Comparison of ENCODE assay signal across 18 cellular contexts in genomic region chrX:135328421-135329005, GRCh38. TPM values are rescaled to one million over a fixed set of nuclear protein-coding genes. Genes with fewer than 3 reads are reported as not detected.
A peak's percentile ranks its signal among the peaks of the same experiment; 100 is the strongest.
DNase-seq lines count a peak whose midpoint lies in the region; ATAC-seq and TF ChIP-seq lines count a peak whose summit lies in the region.
"Had no signal": no experiment of that assay in that cellular context is flagged by ENCODE, and none has a peak within 500 bp of the region (broad histone marks: within the 10 kb centered on the region; RNA-seq: fewer than 3 reads in every experiment).

No MANE protein-coding gene starts in this region.

- peaks cover 0 to 45% (median 3%) of the 10 kb centered on the region in 45 donors for H3K27me3 ChIP-seq in dorsolateral prefrontal cortex

- no peak overlapping the region for H3K4me3 ChIP-seq in dorsolateral prefrontal cortex
- H3K4me3 ChIP-seq: A549 had no signal

- H3K27ac Mint-ChIP-seq in stimulated activated effector memory CD8-positive, alpha-beta T cell treated with anti-CD3 and anti-CD28 coated beads, Interleukin-12 subunit alpha, Interleukin-12 subunit beta, amount 100 ng/mL, for 72 hours = no peak overlapping the region

- H3K4me1 Mint-ChIP-seq in stimulated activated effector memory CD8-positive, alpha-beta T cell treated with anti-CD3 and anti-CD28 coated beads, Interleukin-12 subunit alpha, Interleukin-12 subunit beta, amount 100 ng/mL, for 72 hours = peaks cover 15% of the 10 kb centered on the region

- H3K36me3 Mint-ChIP-seq in stimulated activated effector memory CD8-positive, alpha-beta T cell treated with anti-CD3 and anti-CD28 coated beads, Interleukin-12 subunit alpha, Interleukin-12 subunit beta, amount 100 ng/mL, for 72 hours = no peaks in the 10 kb centered on the region

- no peaks in the 10 kb centered on the region for H3K9me3 Mint-ChIP-seq in stimulated activated effector memory CD8-positive, alpha-beta T cell treated with anti-CD3 and anti-CD28 coated beads, Interleukin-12 subunit alpha, Interleukin-12 subunit beta, amount 100 ng/mL, for 72 hours

- DNase-seq in GM03348 (ENCODE audit: low spot score) = peak; percentile 5
- DNase-seq in astrocyte of the hippocampus (ENCODE audit: low read depth, low spot score) = peak; percentile 10
- DNase-seq in fibroblast of gingiva (ENCODE audit: low read depth) = peak; percentile 14
- DNase-seq in kidney glomerular epithelial cell (lab: John Stamatoyannopoulos, UW) = peak; percentile 1
- DNase-seq in stimulated activated effector memory CD8-positive, alpha-beta T cell treated with anti-CD3 and anti-CD28 coated beads, Interleukin-12 subunit alpha, Interleukin-12 subunit beta, amount 100 ng/mL, for 72 hours (ENCODE audit: low spot score in 2 of 2) = no peak
- no peak for DNase-seq in mucosa of gallbladder (ENCODE audit: low spot score)
- no peak for DNase-seq in dorsolateral prefrontal cortex
- no peak for DNase-seq in activated effector memory CD4-positive, alpha-beta T cell treated with Interleukin-2 at 50 U/mL for 16 hours
- DNase-seq: H7, KG1, NCI-H1092 treated with DMSO at 0.1 percent for 48 hours, NCI-H1694, NCI-H446 treated with DMSO at 0.1 percent for 48 hours, OCI-M1, RPMI8226 had no signal

- no peak for TF ChIP-seq CTCF in dorsolateral prefrontal cortex (IDR thresholded peaks at IDR 0.05 in 54 of 56, conservative IDR thresholded peaks at IDR 0.05 in 2 of 56; ENCODE audit: low read depth in 1 of 56, partially characterized antibody in 56 of 56)

- intact Hi-C loops in dorsolateral prefrontal cortex (cut with DNase I) = no loop called here

- no peak for ATAC-seq in stimulated activated effector memory CD8-positive, alpha-beta T cell treated with anti-CD3 and anti-CD28 coated beads, Interleukin-12 subunit alpha, Interleukin-12 subunit beta, amount 100 ng/mL, for 72 hours
- ATAC-seq: A549 had no signal

- H3K4me3 Mint-ChIP-seq in stimulated activated effector memory CD8-positive, alpha-beta T cell treated with anti-CD3 and anti-CD28 coated beads, Interleukin-12 subunit alpha, Interleukin-12 subunit beta, amount 100 ng/mL, for 72 hours = no peak overlapping the region

- H3K27ac ChIP-seq in dorsolateral prefrontal cortex = no peak overlapping the region
- H3K27ac ChIP-seq: A549, C4-2B had no signal

RNA-seq across cellular contexts. Expression of gene ZNF75D, which starts 15.4 kb away (rescaled TPM):
- total RNA-seq in mucosa of gallbladder (8.8 TPM), dorsolateral prefrontal cortex (10 to 100 TPM in 17 of 120 experiments, 1 to 10 TPM in 103; 5.8 to 12.0 (median 8.3) TPM)

RNA-seq across cellular contexts. Expression of gene ZNF449, which starts 16.1 kb away (rescaled TPM):
- total RNA-seq in mucosa of gallbladder = 4.7 TPM
- 10 to 100 TPM in 52 of 120 experiments, 1 to 10 TPM in 68; 4.0 to 18.0 (median 9.5) TPM for total RNA-seq in dorsolateral prefrontal cortex

RNA-seq across cellular contexts. Expression of gene ETDC, which starts 19.2 kb away (rescaled TPM):
- total RNA-seq in mucosa of gallbladder (not detected), dorsolateral prefrontal cortex (1 to 10 TPM in 1 of 120 experiments, not detected in 119; 5.3 TPM)
- total RNA-seq: Daoy, H7 had no signal

Comparison
In these comparisons a context has a peak if more than half of its experiments do, and no peak if none do; other contexts are left out.
1. DNase-seq: peak in GM03348 (single experiment), astrocyte of the hippocampus (single experiment), fibroblast of gingiva (single experiment) and kidney glomerular epithelial cell (single experiment); none in stimulated activated effector memory CD8-positive, alpha-beta T cell treated with anti-CD3 and anti-CD28 coated beads, Interleukin-12 subunit alpha, Interleukin-12 subunit beta, amount 100 ng/mL, for 72 hours (0 of 2), mucosa of gallbladder (single experiment), dorsolateral prefrontal cortex (0 of 10) and activated effector memory CD4-positive, alpha-beta T cell treated with Interleukin-2 at 50 U/mL for 16 hours (single experiment).